Comparison of ENCODE assay signal across 10 cellular contexts in genomic region chr11:66607126-66607834, GRCh38. TPM values are rescaled to one million over a fixed set of nuclear protein-coding genes. Genes with fewer than 3 reads are reported as not detected.
DNase-seq lines count a peak whose midpoint lies in the region; ATAC-seq and TF ChIP-seq lines count a peak whose summit lies in the region.
"Had no signal": no experiment of that assay in that cellular context is flagged by ENCODE, and none has a peak within 500 bp of the region (broad histone marks: within the 10 kb centered on the region; RNA-seq: fewer than 3 reads in every experiment).

No MANE protein-coding gene starts in this region.

- H3K27me3 Mint-ChIP-seq in nephron progenitor cell (ENCODE audit: low read depth, poor library complexity): no peaks in the 10 kb centered on the region
- H3K27me3 Mint-ChIP-seq: effector memory CD8-positive, alpha-beta T cell had no signal

- H3K9me3 Mint-ChIP-seq in nephron progenitor cell: peaks cover 7% of the 10 kb centered on the region
- H3K9me3 Mint-ChIP-seq: effector memory CD8-positive, alpha-beta T cell had no signal

- peaks cover 8 to 33% (median 27%) of the 10 kb centered on the region in 4 donors for H3K36me3 ChIP-seq in esophagus muscularis mucosa

- H3K27ac Mint-ChIP-seq in nephron progenitor cell: peak overlapping the region; percentile 83
- H3K27ac Mint-ChIP-seq: effector memory CD8-positive, alpha-beta T cell had no signal

- DNase-seq in AG08396 (ENCODE audit: low spot score) (peak; percentile 62), NCI-H226 (peak; percentile 40), esophagus muscularis mucosa (ENCODE audit: extremely low spot score) (peak; percentile 92), nephron progenitor cell (no peak), activated gamma-delta T cell (lab: John Stamatoyannopoulos, UW) (no peak)
- DNase-seq in stimulated activated CD4-positive, alpha-beta T cell treated with anti-CD3 and anti-CD28 coated beads, Interleukin-1b, Interleukin-23, amount 100 ng/mL, for 48 hours: no peak
- DNase-seq in stimulated activated naive CD8-positive, alpha-beta T cell treated with anti-CD3 and anti-CD28 coated beads, Interleukin-15, Interleukin-2, amounts not matched to agents 100 U/mL and 50 U/mL, for 24 hours: no peak
- DNase-seq: effector memory CD8-positive, alpha-beta T cell; stimulated activated CD4-positive, alpha-beta T cell treated with anti-CD3 and anti-CD28 coated beads, Interleukin-2, amount 100 ng/mL, for 24 hours had no signal

- H3K36me3 Mint-ChIP-seq in nephron progenitor cell (ENCODE audit: low read depth): peaks cover 32% of the 10 kb centered on the region

- TF ChIP-seq EP300 in esophagus muscularis mucosa (IDR thresholded peaks at IDR 0.05): no peak

- H3K4me3 Mint-ChIP-seq in nephron progenitor cell: no peak overlapping the region
- H3K4me3 Mint-ChIP-seq: effector memory CD8-positive, alpha-beta T cell had no signal

- WGBS in esophagus muscularis mucosa: 36% methylated on average over 7 of the region's 8 CpGs

- H3K4me3 ChIP-seq in esophagus muscularis mucosa: no peak overlapping the region

- H3K27me3 ChIP-seq in esophagus muscularis mucosa: no peaks in the 10 kb centered on the region

- H3K9me3 ChIP-seq in esophagus muscularis mucosa: no peaks in the 10 kb centered on the region

- peak overlapping the region; percentile 84 to 87 (median 86) for H3K27ac ChIP-seq in esophagus muscularis mucosa (replicated peaks in 1 of 4)

- peaks cover 20 to 32% (median 26%) of the 10 kb centered on the region in 4 donors for H3K4me1 ChIP-seq in esophagus muscularis mucosa

- TF ChIP-seq CTCF in esophagus muscularis mucosa (IDR thresholded peaks at IDR 0.05) (no peak), nephron progenitor cell (IDR thresholded peaks at IDR 0.05) (no peak)

- no peak for TF ChIP-seq POLR2A in esophagus muscularis mucosa (IDR thresholded peaks at IDR 0.05; ENCODE audit: low read depth)

- intact Hi-C loops in esophagus muscularis mucosa (cut with DNase I): no loop called here

- H3K4me1 Mint-ChIP-seq in nephron progenitor cell: peaks cover 5% of the 10 kb centered on the region

- ATAC-seq in GM21447 (IDR thresholded peaks at IDR 0.05; ENCODE audit: unreplicated experiment): no peak
- ATAC-seq in stimulated activated naive CD8-positive, alpha-beta T cell treated with anti-CD3 and anti-CD28 coated beads, Interleukin-15, Interleukin-2, amounts not matched to agents 100 U/mL and 50 U/mL, for 24 hours: no peak

RNA-seq across cellular contexts. Expression of gene RBM14, which starts 9.2 kb away (rescaled TPM):
- 10 to 100 TPM; 30.5 to 41.7 (median 34.9) TPM for total RNA-seq in esophagus muscularis mucosa

RNA-seq across cellular contexts. Expression of gene CCS, which starts 14.3 kb away (rescaled TPM):
- total RNA-seq in esophagus muscularis mucosa: 10 to 100 TPM; 27.8 to 50.7 (median 34.8) TPM

RNA-seq across cellular contexts. Expression of gene CCDC87, which starts 14.4 kb away (rescaled TPM):
- under 1 TPM; 0.17 to 0.83 (median 0.46) TPM for total RNA-seq in esophagus muscularis mucosa

RNA-seq across cellular contexts. Expression of gene RBM4, which starts 31.2 kb away (rescaled TPM):
- 100 to 1,000 TPM in 1 of 4 donors, 10 to 100 TPM in 3; 82.2 to 101 (median 90.2) TPM for total RNA-seq in esophagus muscularis mucosa

RNA-seq across cellular contexts. Expression of gene CTSF, which starts 38.9 kb away (rescaled TPM):
- 100 to 1,000 TPM in 2 of 4 donors, 10 to 100 TPM in 2; 73.1 to 112 (median 96.6) TPM for total RNA-seq in esophagus muscularis mucosa

Comparison
In these comparisons a context has a peak if more than half of its experiments do, and no peak if none do; other contexts are left out.
1. DNase-seq: peak in AG08396 (single experiment), NCI-H226 (single experiment) and esophagus muscularis mucosa (single experiment); none in nephron progenitor cell (single experiment), stimulated activated CD4-positive, alpha-beta T cell treated with anti-CD3 and anti-CD28 coated beads, Interleukin-1b, Interleukin-23, amount 100 ng/mL, for 48 hours (single experiment), activated gamma-delta T cell (single experiment) and stimulated activated naive CD8-positive, alpha-beta T cell treated with anti-CD3 and anti-CD28 coated beads, Interleukin-15, Interleukin-2, amounts not matched to agents 100 U/mL and 50 U/mL, for 24 hours (single experiment).